In genomic region chr6:33547499-33547898, GRCh38 we compare ENCODE assay signal across 1 cellular context.
TF ChIP-seq lines count a peak whose summit lies in the region.

No MANE protein-coding gene starts in this region.

TF ChIP-seq in SK-N-SH treated with all-trans-retinoic acid at 6 μM for 48 hours, 23 proteins besides CTCF, POLR2A, EP300 and RAD21 (continued from another document):
- no peak for TF ChIP-seq PATZ1 (CRISPR knock-in tag; IDR thresholded peaks at IDR 0.05; ENCODE audit: borderline replicate concordance)
TF ChIP-seq in SK-N-SH treated with all-trans-retinoic acid at 6 μM for 48 hours: peak in this region for 0.
